In genomic region chr7:66627151-66627681, GRCh38 we compare ENCODE assay signal across 9 cellular contexts. TPM values are rescaled to one million over a fixed set of nuclear protein-coding genes. Genes with fewer than 3 reads are reported as not detected.
DNase-seq lines count a peak whose midpoint lies in the region; ATAC-seq and TF ChIP-seq lines count a peak whose summit lies in the region.
"Had no signal": no experiment of that assay in that cellular context is flagged by ENCODE, and none has a peak within 500 bp of the region (broad histone marks: within the 10 kb centered on the region; RNA-seq: fewer than 3 reads in every experiment).

No MANE protein-coding gene starts in this region.

- no peak for ATAC-seq in CD4-positive, alpha-beta T cell (ENCODE audit: poor library complexity)

- H3K4me1 Mint-ChIP-seq in CD4-positive, alpha-beta T cell (ENCODE audit: low read depth), result peaks cover 36% of the 10 kb centered on the region
- peaks cover 5% of the 10 kb centered on the region for H3K4me1 Mint-ChIP-seq in nephron

- TF ChIP-seq POLR2A in erythroblast (IDR thresholded peaks at IDR 0.05; ENCODE audit: low read length), result no peak

- H3K4me3 Mint-ChIP-seq in CD4-positive, alpha-beta T cell, result peak overlapping the region; percentile 87
- H3K4me3 Mint-ChIP-seq in nephron, result peak overlapping the region; percentile 74 to 85 (median 83)

- H3K9me3 ChIP-seq in CD4-positive, alpha-beta T cell (ENCODE audit: control insufficient read depth, low read length), result no peaks in the 10 kb centered on the region
- H3K9me3 ChIP-seq in Karpas-422 (ENCODE audit: low read length), result no peaks in the 10 kb centered on the region
- H3K9me3 ChIP-seq: SJSA1 had no signal

- H3K27ac Mint-ChIP-seq in CD4-positive, alpha-beta T cell, result peak overlapping the region; percentile 91
- peak overlapping the region in 1 of 3 experiments; percentile 71 for H3K27ac Mint-ChIP-seq in nephron

- H3K27me3 ChIP-seq in CD4-positive, alpha-beta T cell (ENCODE audit: control insufficient read depth, insufficient read depth, low read length), result no peaks in the 10 kb centered on the region
- no peaks in the 10 kb centered on the region for H3K27me3 ChIP-seq in Karpas-422 (ENCODE audit: low read length)
- H3K27me3 ChIP-seq: SJSA1 had no signal

- no peaks in the 10 kb centered on the region for H3K9me2 ChIP-seq in Karpas-422 (replicated peaks; ENCODE audit: insufficient read depth, low read length)

- peaks cover 50% of the 10 kb centered on the region for H3K4me1 ChIP-seq in Karpas-422 (ENCODE audit: low read length)

- H3K27ac ChIP-seq in CD4-positive, alpha-beta T cell (ENCODE audit: low read depth, low read length), result no peak overlapping the region
- no peak overlapping the region for H3K27ac ChIP-seq in Karpas-422 (ENCODE audit: low read length)

- TF ChIP-seq CTCF in CD4-positive, alpha-beta T cell (IDR thresholded peaks at IDR 0.05), result no peak
- TF ChIP-seq CTCF in nephron (IDR thresholded peaks at IDR 0.05; ENCODE audit: unreplicated experiment in 3 of 3), result no peak

- H3K9me3 Mint-ChIP-seq in CD4-positive, alpha-beta T cell, result no peaks in the 10 kb centered on the region
- H3K9me3 Mint-ChIP-seq in nephron, result no peaks in the 10 kb centered on the region

- no peaks in the 10 kb centered on the region for H3K27me3 Mint-ChIP-seq in CD4-positive, alpha-beta T cell
- H3K27me3 Mint-ChIP-seq in nephron (ENCODE audit: low read depth), result peaks cover 8% of the 10 kb centered on the region

- no peak for DNase-seq in CD4-positive, alpha-beta T cell
- DNase-seq in Karpas-422 (peak; percentile 58), amniotic epithelial cell (ENCODE audit: low read depth) (peak; percentile 99), COLO829 (ENCODE audit: low spot score) (no peak), erythroblast (lab: John Stamatoyannopoulos, UW) (no peak), NCI-H226 (no peak), NCI-H526 treated with DMSO at 0.1 percent for 48 hours (lab: John Stamatoyannopoulos, UW) (no peak)

- H3K9ac ChIP-seq in Karpas-422 (ENCODE audit: low read length), result peak overlapping the region; percentile 91

- CTCF ChIA-PET in CD4-positive, alpha-beta T cell (lab: Charles Lee), result no interaction called here

- H3K36me3 Mint-ChIP-seq in CD4-positive, alpha-beta T cell (ENCODE audit: low read depth), result peaks cover 8% of the 10 kb centered on the region
- H3K36me3 Mint-ChIP-seq in nephron (ENCODE audit: low read depth), result peaks cover 6% of the 10 kb centered on the region

- no peaks in the 10 kb centered on the region for H4K20me1 ChIP-seq in Karpas-422 (ENCODE audit: insufficient read depth, low read depth, low read length)

- H3K4me2 ChIP-seq in Karpas-422 (ENCODE audit: low read depth, low read length, poor library complexity, severe bottlenecking), result peak overlapping the region; percentile 100

- peak overlapping the region; percentile 27; the same call in 1 of the 2 replicates for H3K4me3 ChIP-seq in Karpas-422 (ENCODE audit: low read length)

- peaks cover 20% of the 10 kb centered on the region for H3K79me2 ChIP-seq in Karpas-422 (ENCODE audit: low read length)

- H2AFZ ChIP-seq in Karpas-422 (ENCODE audit: low read length), result peak overlapping the region; percentile 7; the same call in 1 of the 2 replicates

- H3K36me3 ChIP-seq in Karpas-422 (ENCODE audit: insufficient read depth, low read length), result no peaks in the 10 kb centered on the region

- intact Hi-C loops in CD4-positive, alpha-beta T cell (cut with DNase I, micrococcal nuclease), result loop anchor here (5.0 to 10.0 kb wide), 2 partner anchors 52 to 290 kb away; no protein-coding TSS in a partner anchor

- POLR2A ChIA-PET in CD4-positive, alpha-beta T cell (lab: Charles Lee), result interaction anchor here (0.6 to 2.2 kb wide), 8 partner anchors 27 to 368 kb away, joined by 3 to 35 read pairs (median 4); partner anchors contain the start of genes RABGEF1, SBDS and TMEM248

RNA-seq across cellular contexts. Expression of gene KCTD7, which starts 1.5 kb away (rescaled TPM):
- total RNA-seq in CD4-positive, alpha-beta T cell, result 10 to 100 TPM; 15.2 TPM
- total RNA-seq in Karpas-422 (2014; rRNA removed; shearing (Covaris generic); ENCODE audit: low replicate concordance), result 20.9 and 23.2 TPM in 2 replicates

Comparison
In these comparisons a context has a peak if more than half of its experiments do, and no peak if none do; other contexts are left out.
1. DNase-seq: peak in Karpas-422 (single experiment) and amniotic epithelial cell (single experiment); none in CD4-positive, alpha-beta T cell (0 of 10), COLO829 (single experiment), erythroblast (0 of 2), NCI-H226 (single experiment) and NCI-H526 treated with DMSO at 0.1 percent for 48 hours (single experiment).